In genomic region chr11:121241300-121242176, GRCh38 we compare ENCODE assay signal across 20 cellular contexts. TPM values are rescaled to one million over a fixed set of nuclear protein-coding genes. Genes with fewer than 3 reads are reported as not detected.
A peak's percentile ranks its signal among the peaks of the same experiment; 100 is the strongest.
DNase-seq lines count a peak whose midpoint lies in the region; ATAC-seq, FAIRE-seq and TF ChIP-seq lines count a peak whose summit lies in the region.
"Had no signal": no experiment of that assay in that cellular context is flagged by ENCODE, and none has a peak within 500 bp of the region (broad histone marks: within the 10 kb centered on the region; RNA-seq: fewer than 3 reads in every experiment).

No MANE protein-coding gene starts in this region.

- BruUV-seq in Panc1 (replicated peaks; lab: Mats Ljungman, UMichigan), result no TSS peak

- H3K4me3 ChIP-seq in HEK293 (ENCODE audit: low read depth, low read length) (no peak overlapping the region), Panc1 (ENCODE audit: low read depth in 2 of 2, low read length in 2 of 2) (no peak overlapping the region), kidney (ENCODE audit: low read length in 2 of 2) (no peak overlapping the region), skeletal muscle cell (ENCODE audit: low read depth, low read length) (no peak overlapping the region)
- no peak overlapping the region for H3K4me3 ChIP-seq in naive thymus-derived CD4-positive, alpha-beta T cell (ENCODE audit: low read length)
- H3K4me3 ChIP-seq: body of pancreas, prostate gland, testis had no signal

- no peak for FAIRE-seq in kidney (lab: Jason Lieb, UNC)
- FAIRE-seq: colon, GM12891 had no signal

- no peaks in the 10 kb centered on the region for H3K9me3 Mint-ChIP-seq in naive thymus-derived CD4-positive, alpha-beta T cell
- H3K9me3 Mint-ChIP-seq: activated T-helper 1 cell treated with anti-CD3 and anti-CD28 coated beads, Interleukin-12 subunit alpha, Interleukin-12 subunit beta, Interleukin-2, Interleukin-4 antibody, amounts not matched to agents 30 ng/mL and 10 ng/mL and 1 ng/mL, durations not matched to agents 14 hours and 24 hours and 36 hours; CD8-positive, alpha-beta memory T cell; naive thymus-derived CD8-positive, alpha-beta T cell had no signal

- H3K9ac ChIP-seq in kidney (ENCODE audit: low read length in 2 of 2), result no peak overlapping the region

- no peaks in the 10 kb centered on the region for H3K36me3 ChIP-seq in HEK293 (ENCODE audit: control insufficient read depth in 2 of 2, insufficient read depth in 1 of 2, low read length in 2 of 2)
- no peaks in the 10 kb centered on the region for H3K36me3 ChIP-seq in Panc1 (ENCODE audit: control insufficient read depth, insufficient read depth, low read length)
- no peaks in the 10 kb centered on the region for H3K36me3 ChIP-seq in kidney (ENCODE audit: control insufficient read depth in 1 of 2, insufficient read depth in 2 of 2, low read length in 2 of 2)
- no peaks in the 10 kb centered on the region for H3K36me3 ChIP-seq in naive thymus-derived CD4-positive, alpha-beta T cell (ENCODE audit: control insufficient read depth in 2 of 3, insufficient read depth in 3 of 3, low read length in 3 of 3)
- H3K36me3 ChIP-seq: prostate gland had no signal

- CTCF ChIA-PET in HEK293 (lab: Yijun Ruan, JAX), result interaction anchor here (1.4 kb wide), 1 partner anchor 9 kb away, joined by 3 read pairs; no protein-coding TSS in a partner anchor
- CTCF ChIA-PET in Panc1 (lab: Charles Lee), result interaction anchor here (0.6 kb wide), 1 partner anchor 8 kb away, joined by 3 read pairs; no protein-coding TSS in a partner anchor
- CTCF ChIA-PET in naive thymus-derived CD4-positive, alpha-beta T cell (lab: Charles Lee), result no interaction called here

- H3K9me3 ChIP-seq in HEK293 (ENCODE audit: control insufficient read depth, insufficient read depth, low read depth, low read length) (no peaks in the 10 kb centered on the region), Panc1 (ENCODE audit: control insufficient read depth, insufficient read depth, low read depth, low read length) (no peaks in the 10 kb centered on the region), kidney (ENCODE audit: control insufficient read depth in 1 of 2, low read length in 2 of 2) (no peaks in the 10 kb centered on the region)
- no peaks in the 10 kb centered on the region for H3K9me3 ChIP-seq in naive thymus-derived CD4-positive, alpha-beta T cell (ENCODE audit: control insufficient read depth in 2 of 3, low read length in 3 of 3)
- H3K9me3 ChIP-seq: body of pancreas, prostate gland, testis had no signal

- POLR2A ChIA-PET in HEK293 (lab: Yijun Ruan, JAX), result no interaction called here
- POLR2A ChIA-PET in Panc1 (lab: Charles Lee), result no interaction called here
- POLR2A ChIA-PET in naive thymus-derived CD4-positive, alpha-beta T cell (lab: Charles Lee), result no interaction called here

- H3K4me3 Mint-ChIP-seq in naive thymus-derived CD4-positive, alpha-beta T cell, result no peak overlapping the region
- H3K4me3 Mint-ChIP-seq: activated naive CD8-positive, alpha-beta T cell; activated T-helper 1 cell treated with anti-CD3 and anti-CD28 coated beads, Interleukin-12 subunit alpha, Interleukin-12 subunit beta, Interleukin-2, Interleukin-4 antibody, amounts not matched to agents 30 ng/mL and 10 ng/mL and 1 ng/mL, durations not matched to agents 14 hours and 24 hours and 36 hours; CD8-positive, alpha-beta memory T cell; naive thymus-derived CD8-positive, alpha-beta T cell had no signal

- peaks cover 0 to 15% (median 9%) of the 10 kb centered on the region in 5 donors for H3K27me3 Mint-ChIP-seq in naive thymus-derived CD4-positive, alpha-beta T cell

- 0 out of 2 replicates have a peak, but pooled peaks have one; percentile 26 for ATAC-seq in Panc1
- no peak for ATAC-seq in naive thymus-derived CD4-positive, alpha-beta T cell
- ATAC-seq: body of pancreas; naive thymus-derived CD8-positive, alpha-beta T cell; PC-3 had no signal

- in situ Hi-C loops in Panc1 (cut with HindIII; ENCODE audit: low pct_unique_long_range_greater_than_20kb, low sequenced_read_pairs), result no loop called here

- intact Hi-C loops in Panc1 (cut with micrococcal nuclease; ENCODE audit: unreplicated experiment), result no loop called here
- intact Hi-C loops in kidney (cut with DNase I), result no loop called here
- intact Hi-C loops in naive thymus-derived CD4-positive, alpha-beta T cell (cut with micrococcal nuclease), result no loop called here

- no peak overlapping the region for H3K27ac Mint-ChIP-seq in naive thymus-derived CD4-positive, alpha-beta T cell
- H3K27ac Mint-ChIP-seq: activated naive CD8-positive, alpha-beta T cell; activated T-helper 1 cell treated with anti-CD3 and anti-CD28 coated beads, Interleukin-12 subunit alpha, Interleukin-12 subunit beta, Interleukin-2, Interleukin-4 antibody, amounts not matched to agents 30 ng/mL and 10 ng/mL and 1 ng/mL, durations not matched to agents 14 hours and 24 hours and 36 hours; CD8-positive, alpha-beta memory T cell; naive thymus-derived CD8-positive, alpha-beta T cell had no signal

- H3K36me3 Mint-ChIP-seq in naive thymus-derived CD4-positive, alpha-beta T cell, result no peaks in the 10 kb centered on the region
- H3K36me3 Mint-ChIP-seq: CD8-positive, alpha-beta memory T cell; naive thymus-derived CD8-positive, alpha-beta T cell had no signal

- peaks cover 16% of the 10 kb centered on the region for H3K27me3 ChIP-seq in Panc1 (ENCODE audit: control insufficient read depth, insufficient read depth, low read length)
- H3K27me3 ChIP-seq in naive thymus-derived CD4-positive, alpha-beta T cell (ENCODE audit: control insufficient read depth in 2 of 2, insufficient read depth in 2 of 2, low read length in 2 of 2), result no peaks in the 10 kb centered on the region
- H3K27me3 ChIP-seq: body of pancreas, testis had no signal

- no peak for DNase-seq in Panc1 (ENCODE audit: low read depth, low spot score)
- DNase-seq in kidney, result peak; percentile 67
- DNase-seq in skeletal muscle cell (ENCODE audit: low read depth), result peak; percentile 65
- no peak for DNase-seq in occipital lobe (lab: John Stamatoyannopoulos, UW)
- DNase-seq in SKM-1 (lab: John Stamatoyannopoulos, UW; ENCODE audit: unreplicated experiment), result no peak
- DNase-seq in naive thymus-derived CD4-positive, alpha-beta T cell, result no peak
- DNase-seq: activated CD8-positive, alpha-beta memory T cell treated with anti-CD3 and anti-CD28 coated beads for 24 hours; body of pancreas; CD8-positive, alpha-beta memory T cell; naive thymus-derived CD8-positive, alpha-beta T cell; NCI-H1105; NCI-H69; PC-3; testis had no signal

- TF ChIP-seq CTCF in HEK293 (tag by site-specific recombination; IDR thresholded peaks at IDR 0.05) (no peak), Panc1 (IDR thresholded peaks at IDR 0.05) (no peak), kidney (IDR thresholded peaks at IDR 0.05; ENCODE audit: borderline replicate concordance, extremely low read depth, insufficient read depth) (no peak)

- peaks cover 0 to 15% (median 0%) of the 10 kb centered on the region in 7 donors for H3K4me1 Mint-ChIP-seq in naive thymus-derived CD4-positive, alpha-beta T cell

- H3K27ac ChIP-seq in HEK293 (ENCODE audit: extremely low read depth, low read depth, low read length) (no peak overlapping the region), Panc1 (ENCODE audit: low read length) (no peak overlapping the region), kidney (ENCODE audit: low read depth in 2 of 2, low read length in 2 of 2) (no peak overlapping the region)
- no peak overlapping the region for H3K27ac ChIP-seq in naive thymus-derived CD4-positive, alpha-beta T cell (ENCODE audit: low read depth, low read length)
- H3K27ac ChIP-seq: body of pancreas, prostate gland, testis had no signal

- H3K4me1 ChIP-seq in HEK293 (ENCODE audit: control insufficient read depth, insufficient read depth, low read length) (no peaks in the 10 kb centered on the region; the same call in 1 of the 2 replicates), Panc1 (ENCODE audit: control insufficient read depth, insufficient read depth, low read length) (no peaks in the 10 kb centered on the region), kidney (ENCODE audit: control insufficient read depth in 1 of 2, insufficient read depth in 1 of 2, low read depth in 1 of 2, low read length in 2 of 2) (no peaks in the 10 kb centered on the region)
- no peaks in the 10 kb centered on the region for H3K4me1 ChIP-seq in naive thymus-derived CD4-positive, alpha-beta T cell (ENCODE audit: control insufficient read depth in 2 of 2, insufficient read depth in 2 of 2, low read length in 2 of 2)
- H3K4me1 ChIP-seq: body of pancreas had no signal

TF ChIP-seq in HEK293, 187 proteins besides CTCF, POLR2A, EP300 and RAD21 (continues in another document):
- peak; percentile 91 for TF ChIP-seq GLIS1 (tag by site-specific recombination; IDR thresholded peaks at IDR 0.05)
- no peak for TF ChIP-seq ZNF544 (tag by site-specific recombination; IDR thresholded peaks at IDR 0.05)
- no peak for TF ChIP-seq PRDM10 (tag by site-specific recombination; IDR thresholded peaks at IDR 0.05)

RNA-seq across cellular contexts. Expression of gene SC5D, which starts 51.0 kb away (rescaled TPM):
- total RNA-seq in Panc1 (2021; ENCODE audit: unreplicated experiment), result 54.3 TPM
- 30.9 TPM for polyA plus RNA-seq in Panc1 (2012; ENCODE audit: insufficient read length)
- 26.6 TPM for total RNA-seq in kidney
- polyA plus RNA-seq in kidney (ENCODE audit: insufficient read depth, low read depth, low replicate concordance), result 43.3 TPM
- 159 TPM for total RNA-seq in occipital lobe
- total RNA-seq in naive thymus-derived CD4-positive, alpha-beta T cell, result 10 to 100 TPM; 21.5 to 48.7 (median 32.8) TPM
- polyA plus RNA-seq in naive thymus-derived CD4-positive, alpha-beta T cell, result 10 to 100 TPM in 1 of 2 donors, 1 to 10 TPM in 1; 7.9 to 13.3 TPM

Comparison
In these comparisons a context has a peak if more than half of its experiments do, and no peak if none do; other contexts are left out.
1. DNase-seq: peak in kidney (single experiment) and skeletal muscle cell (single experiment); none in Panc1 (single experiment), occipital lobe (single experiment), SKM-1 (single experiment) and naive thymus-derived CD4-positive, alpha-beta T cell (0 of 9).